ENCODE assay signal across 8 cellular contexts in genomic region chr1:35717911-35718476, GRCh38. TPM values are rescaled to one million over a fixed set of nuclear protein-coding genes. Genes with fewer than 3 reads are reported as not detected.
DNase-seq lines count a peak whose midpoint lies in the region; ATAC-seq and TF ChIP-seq lines count a peak whose summit lies in the region.

No MANE protein-coding gene starts in this region.

- DNase-seq in Calu3 (peak; percentile 38), fibroblast of peridontal ligament (ENCODE audit: extremely low read depth) (peak; percentile 81), OCI-M2 (lab: John Stamatoyannopoulos, UW; ENCODE audit: unreplicated experiment) (no peak)
- DNase-seq in natural killer cell treated with Interleukin-12 subunit alpha and Interleukin-12 subunit beta and Interleukin-15 and Interleukin-18, amount 100 ng/mL, for 72 hours (ENCODE audit: low spot score) = no peak

- no peaks in the 10 kb centered on the region for H3K27me3 ChIP-seq in HUES64 (ENCODE audit: insufficient read depth, low read length)

- peak overlapping the region; percentile 87 for H3K9ac ChIP-seq in HUES64 (ENCODE audit: low read depth, low read length)

- no peaks in the 10 kb centered on the region for H3K9me3 ChIP-seq in HUES64 (ENCODE audit: insufficient read depth, low read depth, low read length)

- H3K4me3 Mint-ChIP-seq in Calu3 (ENCODE audit: low read depth, unreplicated experiment) = peak overlapping the region; percentile 91
- H3K4me3 Mint-ChIP-seq in natural killer cell treated with Interleukin-12 subunit alpha and Interleukin-12 subunit beta and Interleukin-15 and Interleukin-18, amount 100 ng/mL, for 72 hours = peak overlapping the region; percentile 94

- no peak for TF ChIP-seq CTCF in Calu3 (IDR thresholded peaks at IDR 0.05; ENCODE audit: unreplicated experiment)
- TF ChIP-seq CTCF in WI38 (IDR thresholded peaks at IDR 0.05; ENCODE audit: low read depth, low read length) = no peak

- H3K27ac Mint-ChIP-seq in Calu3 (ENCODE audit: unreplicated experiment) = no peak overlapping the region
- H3K27ac Mint-ChIP-seq in natural killer cell treated with Interleukin-12 subunit alpha and Interleukin-12 subunit beta and Interleukin-15 and Interleukin-18, amount 100 ng/mL, for 72 hours = peak overlapping the region; percentile 32 to 86

- ATAC-seq in natural killer cell treated with Interleukin-12 subunit alpha and Interleukin-12 subunit beta and Interleukin-15 and Interleukin-18, amount 100 ng/mL, for 72 hours = no peak
- no peak for ATAC-seq in HG03135 (IDR thresholded peaks at IDR 0.05; ENCODE audit: unreplicated experiment)
- no peak for ATAC-seq in GM21786 (IDR thresholded peaks at IDR 0.05; ENCODE audit: unreplicated experiment)

- H3K4me1 Mint-ChIP-seq in Calu3 (ENCODE audit: low read depth, unreplicated experiment) = peaks cover 24% of the 10 kb centered on the region
- H3K4me1 Mint-ChIP-seq in natural killer cell treated with Interleukin-12 subunit alpha and Interleukin-12 subunit beta and Interleukin-15 and Interleukin-18, amount 100 ng/mL, for 72 hours (ENCODE audit: low read depth in 2 of 2) = peaks cover 38 to 41% of the 10 kb centered on the region in 2 donors

- peaks cover 8% of the 10 kb centered on the region; the same call in 1 of the 2 replicates for H3K4me1 ChIP-seq in HUES64 (ENCODE audit: insufficient read depth, low read length)

- H3K9me3 Mint-ChIP-seq in Calu3 (ENCODE audit: low read depth, unreplicated experiment) = no peaks in the 10 kb centered on the region
- H3K9me3 Mint-ChIP-seq in natural killer cell treated with Interleukin-12 subunit alpha and Interleukin-12 subunit beta and Interleukin-15 and Interleukin-18, amount 100 ng/mL, for 72 hours = no peaks in the 10 kb centered on the region

- H3K4me3 ChIP-seq in HUES64 (ENCODE audit: low read length) (peak overlapping the region; percentile 80), WI38 (ENCODE audit: low read depth, low read length) (peak overlapping the region; percentile 85)

- peaks cover 16% of the 10 kb centered on the region for H3K36me3 ChIP-seq in HUES64 (ENCODE audit: insufficient read depth, low read length)

- peaks cover 23% of the 10 kb centered on the region for H3K36me3 Mint-ChIP-seq in Calu3 (ENCODE audit: insufficient read depth, unreplicated experiment)
- H3K36me3 Mint-ChIP-seq in natural killer cell treated with Interleukin-12 subunit alpha and Interleukin-12 subunit beta and Interleukin-15 and Interleukin-18, amount 100 ng/mL, for 72 hours = peaks cover 6% of the 10 kb centered on the region

- 3% methylated on average over 5 of the region's 10 CpGs for WGBS in HUES64

- CTCF ChIA-PET in Calu3 (lab: Charles Lee) = interaction anchor here (1.2 to 1.3 kb wide), 2 partner anchors 10 to 149 kb away, joined by 3 read pairs; no protein-coding TSS in a partner anchor

- BruUV-seq in Calu3 (replicated peaks; lab: Mats Ljungman, UMichigan) = TSS peak; percentile 63

- H3K27me3 Mint-ChIP-seq in Calu3 (ENCODE audit: unreplicated experiment) = no peaks in the 10 kb centered on the region
- no peaks in the 10 kb centered on the region for H3K27me3 Mint-ChIP-seq in natural killer cell treated with Interleukin-12 subunit alpha and Interleukin-12 subunit beta and Interleukin-15 and Interleukin-18, amount 100 ng/mL, for 72 hours

- intact Hi-C loops in Calu3 (cut with micrococcal nuclease; ENCODE audit: unreplicated experiment) = loop anchor here (5.0 kb wide), 2 partner anchors 76 to 266 kb away; partner anchors contain the start of gene PSMB2

- peak overlapping the region; percentile 77; the same call in 1 of the 2 replicates for H3K27ac ChIP-seq in HUES64 (ENCODE audit: low read depth, low read length)

RNA-seq across cellular contexts. Expression of gene C1orf216, which starts 0.7 kb away (rescaled TPM):
- total RNA-seq in Calu3 (2022) = 11.5 and 12.0 TPM in 2 replicates
- polyA plus RNA-seq in HUES64 (2013, experiment 1 of 2) = 9.9 TPM
- 8.4 TPM for polyA plus RNA-seq in HUES64 (2013, experiment 2 of 2)
- total RNA-seq in natural killer cell treated with Interleukin-12 subunit alpha and Interleukin-12 subunit beta and Interleukin-15 and Interleukin-18, amount 100 ng/mL, for 72 hours = 10 to 100 TPM; 15.9 to 41.1 TPM

RNA-seq across cellular contexts. Expression of gene CLSPN, which starts 51.8 kb away (rescaled TPM):
- total RNA-seq in Calu3 (2022) = 30.3 and 30.4 TPM in 2 replicates
- 33.8 TPM for polyA plus RNA-seq in HUES64 (2013, experiment 1 of 2)
- 28.8 TPM for polyA plus RNA-seq in HUES64 (2013, experiment 2 of 2)
- total RNA-seq in natural killer cell treated with Interleukin-12 subunit alpha and Interleukin-12 subunit beta and Interleukin-15 and Interleukin-18, amount 100 ng/mL, for 72 hours = 10 to 100 TPM; 46.3 to 87.3 TPM

Comparison
In these comparisons a context has a peak if more than half of its experiments do, and no peak if none do; other contexts are left out.
1. DNase-seq: peak in Calu3 (single experiment) and fibroblast of peridontal ligament (single experiment); none in natural killer cell treated with Interleukin-12 subunit alpha and Interleukin-12 subunit beta and Interleukin-15 and Interleukin-18, amount 100 ng/mL, for 72 hours (single experiment) and OCI-M2 (single experiment).